Comparison of ENCODE assay signal across 16 cellular contexts in the genomic region with DNA sequence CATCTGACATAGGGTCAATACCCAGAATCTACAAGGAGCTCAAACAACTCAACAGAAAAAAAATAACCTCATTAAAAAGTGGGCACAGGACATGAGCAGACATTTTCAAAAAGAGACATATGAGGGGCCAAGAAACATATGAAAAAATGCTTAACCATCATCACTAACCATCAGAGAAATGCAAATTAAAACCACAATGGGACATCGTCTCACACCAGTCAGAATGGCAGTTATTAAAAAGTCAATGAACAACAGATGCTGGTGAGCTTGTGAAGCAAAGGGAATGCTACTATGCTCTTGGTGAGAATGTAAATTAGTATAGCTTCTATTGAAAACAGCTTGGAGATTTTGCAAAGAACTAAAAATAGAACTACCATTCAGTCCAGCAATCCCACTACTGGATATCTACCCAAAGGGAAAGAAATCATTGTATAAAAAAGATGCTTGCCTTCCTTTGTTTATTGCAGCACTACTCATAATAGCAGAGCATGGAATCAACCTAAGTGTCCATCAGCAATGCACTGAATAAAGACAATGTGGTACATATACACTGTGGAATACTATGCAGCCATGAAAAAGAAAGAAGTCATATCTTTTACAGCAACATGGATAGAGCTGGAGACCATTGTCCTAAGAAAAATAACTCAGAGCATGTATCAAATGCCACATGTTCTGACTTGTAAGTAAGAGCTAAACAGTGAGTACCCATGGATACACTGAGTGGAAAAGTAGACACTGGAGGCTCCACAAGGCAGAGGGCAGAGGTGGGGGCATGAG.
"Had no signal": no experiment of that assay in that cellular context is flagged by ENCODE, and none has a peak within 500 bp of the region (broad histone marks: within the 10 kb centered on the region; RNA-seq: fewer than 3 reads in every experiment).

No MANE protein-coding gene starts in this region.

- H3K4me1 Mint-ChIP-seq: activated CD4-positive, alpha-beta memory T cell treated with anti-CD3 and anti-CD28 coated beads, Interleukin-2, amount 10 ng/mL, durations not matched to agents 7 days and 5 days; activated naive CD4-positive, alpha-beta T cell treated with anti-CD3 and anti-CD28 coated beads, Interleukin-2, amount 10 ng/mL, durations not matched to agents 7 days and 5 days had no signal

- H3K36me3 Mint-ChIP-seq: activated naive CD4-positive, alpha-beta T cell treated with anti-CD3 and anti-CD28 coated beads, Interleukin-2, amount 10 ng/mL, durations not matched to agents 7 days and 5 days; naive B cell had no signal

- ATAC-seq: foreskin keratinocyte, heart left ventricle, pancreas had no signal

- H3K27ac Mint-ChIP-seq: activated CD4-positive, alpha-beta memory T cell treated with anti-CD3 and anti-CD28 coated beads, Interleukin-2, amount 10 ng/mL, durations not matched to agents 7 days and 5 days; activated naive CD4-positive, alpha-beta T cell treated with anti-CD3 and anti-CD28 coated beads, Interleukin-2, amount 10 ng/mL, durations not matched to agents 7 days and 5 days had no signal

- H3K4me1 ChIP-seq: adrenal gland, foreskin keratinocyte, heart left ventricle, pancreas had no signal

- H3K27me3 ChIP-seq: adrenal gland, foreskin keratinocyte, pancreas had no signal

- H3K27me3 Mint-ChIP-seq: activated CD4-positive, alpha-beta memory T cell treated with anti-CD3 and anti-CD28 coated beads, Interleukin-2, amount 10 ng/mL, durations not matched to agents 7 days and 5 days had no signal

- H3K4me3 Mint-ChIP-seq: activated CD4-positive, alpha-beta memory T cell treated with anti-CD3 and anti-CD28 coated beads, Interleukin-2, amount 10 ng/mL, durations not matched to agents 7 days and 5 days; activated naive CD4-positive, alpha-beta T cell treated with anti-CD3 and anti-CD28 coated beads, Interleukin-2, amount 10 ng/mL, durations not matched to agents 7 days and 5 days had no signal

- H3K36me3 ChIP-seq: adrenal gland, heart left ventricle, pancreas had no signal

- DNase-seq: activated CD4-positive, alpha-beta memory T cell treated with anti-CD3 and anti-CD28 coated beads, Interleukin-2, amount 10 ng/mL, durations not matched to agents 7 days and 5 days; activated naive CD4-positive, alpha-beta T cell treated with anti-CD3 and anti-CD28 coated beads, Interleukin-2, amount 10 ng/mL, durations not matched to agents 7 days and 5 days; adrenal gland; central memory CD4-positive, alpha-beta T cell; effector CD4-positive, alpha-beta T cell; foreskin keratinocyte; heart left ventricle; naive B cell; pancreas; stimulated activated CD4-positive, alpha-beta T cell treated with anti-CD3 and anti-CD28 coated beads, Interleukin-2, amount 100 ng/mL, for 48 hours; stimulated activated naive CD4-positive, alpha-beta T cell treated with Interleukin-2 at 50 U/mL for 16 hours; trophoblast cell had no signal

- H3K9me3 Mint-ChIP-seq: activated CD4-positive, alpha-beta memory T cell treated with anti-CD3 and anti-CD28 coated beads, Interleukin-2, amount 10 ng/mL, durations not matched to agents 7 days and 5 days; activated naive CD4-positive, alpha-beta T cell treated with anti-CD3 and anti-CD28 coated beads, Interleukin-2, amount 10 ng/mL, durations not matched to agents 7 days and 5 days had no signal

- H3K27ac ChIP-seq: adrenal gland, coronary artery, foreskin keratinocyte, heart left ventricle, pancreas, VCaP had no signal

- H3K9me3 ChIP-seq: adrenal gland, pancreas had no signal

- FAIRE-seq: endothelial cell of umbilical vein, islet of Langerhans, pancreas had no signal

- H3K4me3 ChIP-seq: adrenal gland, coronary artery, heart left ventricle, pancreas had no signal
